ENCODE assay signal across 10 cellular contexts in the genomic region with DNA sequence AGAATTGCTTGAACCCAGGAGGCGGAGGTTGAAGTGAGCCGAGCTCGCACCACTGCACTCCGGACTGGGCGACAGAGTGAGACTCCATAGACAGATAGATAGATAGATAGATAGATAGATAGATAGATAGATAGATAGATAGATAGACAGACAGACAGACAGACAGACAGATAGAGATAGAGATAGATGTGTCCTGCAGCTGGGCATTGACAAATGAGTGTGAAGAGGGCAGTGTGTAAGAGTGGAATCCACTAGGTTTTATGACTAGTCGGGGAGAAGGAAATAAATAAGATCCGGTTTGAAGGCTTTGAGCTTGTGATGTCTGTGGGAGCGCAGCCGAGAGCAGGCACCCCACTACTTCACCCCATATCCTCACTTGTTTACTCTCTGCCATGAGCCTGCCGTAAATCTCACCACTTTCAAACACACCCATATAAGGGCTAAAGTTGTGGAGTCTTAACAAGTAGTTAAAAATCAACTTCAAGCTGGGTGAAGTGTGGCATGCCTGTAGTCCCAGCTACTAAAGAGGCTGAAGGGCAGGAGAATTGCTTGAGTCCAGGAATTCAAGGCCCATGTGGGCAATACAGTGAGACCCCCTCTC. TPM values are rescaled to one million over a fixed set of nuclear protein-coding genes. Genes with fewer than 3 reads are reported as not detected.
DNase-seq lines count a peak whose midpoint lies in the region; ATAC-seq and TF ChIP-seq lines count a peak whose summit lies in the region.
"Had no signal": no experiment of that assay in that cellular context is flagged by ENCODE, and none has a peak within 500 bp of the region (broad histone marks: within the 10 kb centered on the region; RNA-seq: fewer than 3 reads in every experiment).

No MANE protein-coding gene starts in this region.

- H2BK12ac ChIP-seq in mesenchymal stem cell (ENCODE audit: low read length in 2 of 2), result no peak overlapping the region

- DNase-seq in CD4-positive, CD25-positive, alpha-beta regulatory T cell, result peak; percentile 2 to 84 (median 53)
- DNase-seq in GM23338 (ENCODE audit: low spot score) (no peak), amniotic epithelial cell (ENCODE audit: low read depth) (peak; percentile 65), mesenchymal stem cell (peak; percentile 57), foreskin melanocyte (no peak)
- DNase-seq: NCI-H1048, NCI-H345 had no signal

- peak overlapping the region; percentile 24 for H3K4me3 ChIP-seq in CD4-positive, CD25-positive, alpha-beta regulatory T cell (ENCODE audit: low read depth, low read length)
- H3K4me3 ChIP-seq in GM23338, result no peak overlapping the region
- H3K4me3 ChIP-seq in mesenchymal stem cell (ENCODE audit: insufficient read depth in 1 of 2, low read depth in 1 of 2, low read length in 2 of 2), result no peak overlapping the region
- H3K4me3 ChIP-seq in gastroesophageal sphincter, result no peak overlapping the region

- no peak overlapping the region for H2BK15ac ChIP-seq in mesenchymal stem cell (ENCODE audit: low read depth, poor library complexity, severe bottlenecking)

- WGBS in mesenchymal stem cell, result 95% methylated on average over 5 of the region's 10 CpGs
- WGBS in gastroesophageal sphincter (ENCODE audit: low coverage in 1 of 2), 2 donors, result 82 to 97% methylated on average over 6 to 10 of the region's 10 CpGs

- H2BK120ac ChIP-seq in mesenchymal stem cell (ENCODE audit: low read depth, low read length), result no peak overlapping the region

- no peaks in the 10 kb centered on the region for H3K27me3 ChIP-seq in CD4-positive, CD25-positive, alpha-beta regulatory T cell (ENCODE audit: control insufficient read depth, insufficient read depth, low read length)
- H3K27me3 ChIP-seq in GM23338 (ENCODE audit: insufficient read depth) (peaks cover 41% of the 10 kb centered on the region), mesenchymal stem cell (ENCODE audit: control insufficient read depth in 1 of 2, insufficient read depth in 1 of 2, low read length in 2 of 2) (no peaks in the 10 kb centered on the region), gastroesophageal sphincter (peaks cover 10% of the 10 kb centered on the region)

- H3K79me1 ChIP-seq in mesenchymal stem cell (replicated peaks; ENCODE audit: low read length, poor library complexity, severe bottlenecking), result peaks cover 18% of the 10 kb centered on the region

- H4K20me1 ChIP-seq in GM23338 (replicated peaks; ENCODE audit: insufficient read depth), result no peaks in the 10 kb centered on the region

- H3K9me3 ChIP-seq in CD4-positive, CD25-positive, alpha-beta regulatory T cell (ENCODE audit: control insufficient read depth in 2 of 2, low read length in 2 of 2), result no peaks in the 10 kb centered on the region
- H3K9me3 ChIP-seq in mesenchymal stem cell (ENCODE audit: control insufficient read depth, low read length), result no peaks in the 10 kb centered on the region
- H3K9me3 ChIP-seq in gastroesophageal sphincter, result no peaks in the 10 kb centered on the region

- H3K4me1 Mint-ChIP-seq in CD4-positive, CD25-positive, alpha-beta regulatory T cell, result peaks cover 34 to 80% (median 51%) of the 10 kb centered on the region in 4 donors
- H3K4me1 Mint-ChIP-seq in GM23338, result peaks cover 34% of the 10 kb centered on the region

- no peaks in the 10 kb centered on the region for H3K79me2 ChIP-seq in GM23338 (replicated peaks; ENCODE audit: insufficient read depth)

- TF ChIP-seq CTCF in GM23338 (conservative IDR thresholded peaks at IDR 0.05; ENCODE audit: low read depth in 2 of 2) (no peak), gastroesophageal sphincter (IDR thresholded peaks at IDR 0.05) (no peak)

- no peak overlapping the region for H2BK5ac ChIP-seq in mesenchymal stem cell (ENCODE audit: low read depth, low read length, poor library complexity, severe bottlenecking)

- H4K91ac ChIP-seq in mesenchymal stem cell (ENCODE audit: low read length), result no peak overlapping the region

- H3K23ac ChIP-seq in mesenchymal stem cell (ENCODE audit: low read length in 2 of 2), result no peak overlapping the region

- 0 out of 2 replicates have a peak, but pooled peaks cover 7% of the 10 kb centered on the region for H3K9me2 ChIP-seq in GM23338 (ENCODE audit: insufficient read depth)

- H3K9ac ChIP-seq in mesenchymal stem cell (ENCODE audit: low read length), result no peak overlapping the region

- H2AFZ ChIP-seq in GM23338 (no peak overlapping the region), mesenchymal stem cell (ENCODE audit: low read depth, low read length) (no peak overlapping the region)

- H3K36me3 ChIP-seq in CD4-positive, CD25-positive, alpha-beta regulatory T cell (ENCODE audit: control insufficient read depth, insufficient read depth, low read length), result no peaks in the 10 kb centered on the region
- H3K36me3 ChIP-seq in GM23338 (ENCODE audit: insufficient read depth) (no peaks in the 10 kb centered on the region), mesenchymal stem cell (ENCODE audit: control insufficient read depth in 1 of 2, insufficient read depth in 2 of 2, low read depth in 1 of 2, low read length in 2 of 2) (no peaks in the 10 kb centered on the region), gastroesophageal sphincter (no peaks in the 10 kb centered on the region)

- H3K9me3 Mint-ChIP-seq in CD4-positive, CD25-positive, alpha-beta regulatory T cell, result peaks cover 0 to 1% (median 0%) of the 10 kb centered on the region in 7 donors
- no peaks in the 10 kb centered on the region for H3K9me3 Mint-ChIP-seq in GM23338

- no peak for TF ChIP-seq EP300 in gastroesophageal sphincter (IDR thresholded peaks at IDR 0.05)

- H3K27ac Mint-ChIP-seq in CD4-positive, CD25-positive, alpha-beta regulatory T cell, result peak overlapping the region; percentile 84 to 92 (median 89)
- H3K27ac Mint-ChIP-seq in GM23338, result no peak overlapping the region

- no peak overlapping the region for H3K14ac ChIP-seq in mesenchymal stem cell (ENCODE audit: low read length in 2 of 2)

- H3K4me2 ChIP-seq in GM23338, result no peak overlapping the region
- H3K4me2 ChIP-seq in mesenchymal stem cell (ENCODE audit: low read length, poor library complexity, severe bottlenecking), result peak overlapping the region; percentile 32

- 0 out of 2 replicates have a peak, but pooled peaks cover 4% of the 10 kb centered on the region for H3F3A ChIP-seq in GM23338 (replicated peaks; ENCODE audit: low read depth)

- H3K36me3 Mint-ChIP-seq in CD4-positive, CD25-positive, alpha-beta regulatory T cell, result peaks cover 4% of the 10 kb centered on the region
- no peaks in the 10 kb centered on the region for H3K36me3 Mint-ChIP-seq in GM23338 (ENCODE audit: low read depth)

- no peak overlapping the region for H3K27ac ChIP-seq in CD4-positive, CD25-positive, alpha-beta regulatory T cell (ENCODE audit: insufficient read depth, low read length, poor library complexity, severe bottlenecking)
- no peak overlapping the region for H3K27ac ChIP-seq in GM23338 (ENCODE audit: low read depth)
- H3K27ac ChIP-seq in mesenchymal stem cell (ENCODE audit: low read length, poor library complexity, severe bottlenecking), result peak overlapping the region; percentile 77
- H3K27ac ChIP-seq in gastroesophageal sphincter, result no peak overlapping the region

- peaks cover 15% of the 10 kb centered on the region for H3K27me3 Mint-ChIP-seq in CD4-positive, CD25-positive, alpha-beta regulatory T cell
- peaks cover 35% of the 10 kb centered on the region for H3K27me3 Mint-ChIP-seq in GM23338 (ENCODE audit: insufficient read depth, low read depth, poor library complexity)

- no peak for TF ChIP-seq POLR2A in gastroesophageal sphincter (IDR thresholded peaks at IDR 0.05)

- H4K8ac ChIP-seq in mesenchymal stem cell (ENCODE audit: low read length), result no peak overlapping the region

- H3K4ac ChIP-seq in mesenchymal stem cell (ENCODE audit: low read depth in 1 of 2, low read length in 2 of 2), result no peak overlapping the region

- ATAC-seq in CD4-positive, CD25-positive, alpha-beta regulatory T cell (ENCODE audit: low read depth in 2 of 2), result peak; percentile 38 to 40
- ATAC-seq in GM23338, result no peak
- no peak for ATAC-seq in gastroesophageal sphincter
- ATAC-seq in HG03520 (IDR thresholded peaks at IDR 0.05; ENCODE audit: unreplicated experiment), result no peak
- ATAC-seq in HG02588 (IDR thresholded peaks at IDR 0.05; ENCODE audit: unreplicated experiment), result no peak

- peaks cover 51% of the 10 kb centered on the region for H3K4me1 ChIP-seq in CD4-positive, CD25-positive, alpha-beta regulatory T cell (ENCODE audit: control insufficient read depth, insufficient read depth, low read length, poor library complexity, severe bottlenecking)
- H3K4me1 ChIP-seq in GM23338 (ENCODE audit: insufficient read depth), result peaks cover 10% of the 10 kb centered on the region; the same call in 1 of the 2 replicates
- peaks cover 28% of the 10 kb centered on the region for H3K4me1 ChIP-seq in mesenchymal stem cell (ENCODE audit: control insufficient read depth, insufficient read depth, low read depth, low read length)
- peaks cover 0 to 16% (median 0%) of the 10 kb centered on the region in 3 donors for H3K4me1 ChIP-seq in gastroesophageal sphincter

- H3K18ac ChIP-seq in mesenchymal stem cell (ENCODE audit: low read depth in 1 of 2, low read length in 2 of 2), result no peak overlapping the region

- H2AK5ac ChIP-seq in mesenchymal stem cell (ENCODE audit: low read length, severe bottlenecking), result peak overlapping the region; percentile 50

- peak overlapping the region; percentile 83 to 90 (median 84) for H3K4me3 Mint-ChIP-seq in CD4-positive, CD25-positive, alpha-beta regulatory T cell
- peak overlapping the region; percentile 6; the same call in 1 of the 3 replicates for H3K4me3 Mint-ChIP-seq in GM23338

RNA-seq across cellular contexts. Expression of a gene that starts 1.4 kb away (rescaled TPM):
- 9.7 TPM for total RNA-seq in CD4-positive, CD25-positive, alpha-beta regulatory T cell
- 1 to 10 TPM; 3.2 to 7.7 (median 5.8) TPM for polyA plus RNA-seq in CD4-positive, CD25-positive, alpha-beta regulatory T cell
- total RNA-seq in GM23338 (2014; rRNA removed; shearing (Covaris generic)), result 5.1 and 6.4 TPM in 2 replicates
- polyA plus RNA-seq in GM23338 (2016; fragmentation: Nextera tagmentation; extraction: Ambion mirVana), result 1.2 and 1.4 TPM in 2 replicates
- polyA plus RNA-seq in mesenchymal stem cell (2013, experiment 1 of 2), result 19.2 TPM
- polyA plus RNA-seq in mesenchymal stem cell (2013, experiment 2 of 2), result 18.5 TPM
- total RNA-seq in gastroesophageal sphincter, result 10 to 100 TPM in 1 of 4 donors, 1 to 10 TPM in 3; 5.9 to 10.0 (median 7.4) TPM

Comparison
In these comparisons a context has a peak if more than half of its experiments do, and no peak if none do; other contexts are left out.
1. ATAC-seq: peak in CD4-positive, CD25-positive, alpha-beta regulatory T cell (2 of 2); none in GM23338 (single experiment), gastroesophageal sphincter (single experiment), HG03520 (single experiment) and HG02588 (single experiment).
2. DNase-seq: peak in CD4-positive, CD25-positive, alpha-beta regulatory T cell (3 of 3), amniotic epithelial cell (single experiment) and mesenchymal stem cell (single experiment); none in GM23338 (single experiment) and foreskin melanocyte (single experiment).